Comparison of ENCODE assay signal across 10 cellular contexts in genomic region chr14:32366256-32366655, GRCh38. TPM values are rescaled to one million over a fixed set of nuclear protein-coding genes. Genes with fewer than 3 reads are reported as not detected.
DNase-seq lines count a peak whose midpoint lies in the region; ATAC-seq and TF ChIP-seq lines count a peak whose summit lies in the region.
"Had no signal": no experiment of that assay in that cellular context is flagged by ENCODE, and none has a peak within 500 bp of the region (broad histone marks: within the 10 kb centered on the region; RNA-seq: fewer than 3 reads in every experiment).

No MANE protein-coding gene starts in this region.

- H2BK5ac ChIP-seq in mesendoderm (ENCODE audit: low read length) = no peak overlapping the region

- H3K79me2 ChIP-seq in mesendoderm (ENCODE audit: control insufficient read depth, insufficient read depth, low read length) = no peaks in the 10 kb centered on the region

- H4K8ac ChIP-seq in mesendoderm (ENCODE audit: low read depth, low read length) = no peak overlapping the region

- no peak overlapping the region for H3K56ac ChIP-seq in mesendoderm (ENCODE audit: low read length)

- H3K79me1 ChIP-seq in mesendoderm (ENCODE audit: low read length) = no peaks in the 10 kb centered on the region

- H3K18ac ChIP-seq in mesendoderm (ENCODE audit: low read length) = no peak overlapping the region

- no peak overlapping the region for H4K5ac ChIP-seq in mesendoderm (ENCODE audit: low read length)

- H3K4me1 Mint-ChIP-seq in endothelial cell (ENCODE audit: unreplicated experiment) = peaks cover 38% of the 10 kb centered on the region

- H3K4me3 Mint-ChIP-seq in endothelial cell (ENCODE audit: unreplicated experiment) = no peak overlapping the region
- H3K4me3 Mint-ChIP-seq: natural killer cell treated with Interleukin-12 subunit alpha and Interleukin-12 subunit beta and Interleukin-15 and Interleukin-18, amount 100 ng/mL, for 72 hours had no signal

- peak overlapping the region; percentile 82 for H3K27ac ChIP-seq in epithelial cell of prostate
- H3K27ac ChIP-seq in mesendoderm (ENCODE audit: low read depth, low read length) = no peak overlapping the region

- H2BK120ac ChIP-seq in mesendoderm (ENCODE audit: low read depth, low read length) = no peak overlapping the region

- H3K27me3 ChIP-seq in mesendoderm (ENCODE audit: insufficient read depth, low read length, poor library complexity) = no peaks in the 10 kb centered on the region

- no peak overlapping the region for H3K4me2 ChIP-seq in mesendoderm (ENCODE audit: low read length)

- no peaks in the 10 kb centered on the region for H3K9me3 Mint-ChIP-seq in endothelial cell (ENCODE audit: unreplicated experiment)
- H3K9me3 Mint-ChIP-seq: natural killer cell treated with Interleukin-12 subunit alpha and Interleukin-12 subunit beta and Interleukin-15 and Interleukin-18, amount 100 ng/mL, for 72 hours had no signal

- DNase-seq in AG09319 (ENCODE audit: extremely low read depth, low read depth) (no peak), NCI-H2196 treated with DMSO at 0.1 percent for 48 hours (lab: John Stamatoyannopoulos, UW; ENCODE audit: unreplicated experiment) (peak; percentile 49), epithelial cell of prostate (ENCODE audit: low read depth, low spot score) (no peak), mesendoderm (peak; percentile 53), NCI-H2081 (lab: John Stamatoyannopoulos, UW) (no peak), endothelial cell (ENCODE audit: low spot score) (no peak)
- DNase-seq in activated CD8-positive, alpha-beta memory T cell treated with anti-CD3 and anti-CD28 coated beads for 24 hours = no peak
- DNase-seq: aorta had no signal

- H3K4ac ChIP-seq in mesendoderm (ENCODE audit: low read depth, low read length) = no peak overlapping the region

- ATAC-seq in GM21528 (IDR thresholded peaks at IDR 0.05; ENCODE audit: low FRiP score, unreplicated experiment) = no peak
- ATAC-seq: natural killer cell treated with Interleukin-12 subunit alpha and Interleukin-12 subunit beta and Interleukin-15 and Interleukin-18, amount 100 ng/mL, for 72 hours had no signal

- H3K23ac ChIP-seq in mesendoderm (ENCODE audit: low read length) = no peak overlapping the region

- no peak overlapping the region for H2AK5ac ChIP-seq in mesendoderm (ENCODE audit: low read length)

- no peak overlapping the region for H2BK15ac ChIP-seq in mesendoderm (replicated peaks; ENCODE audit: low read depth)

- TF ChIP-seq CTCF in AG09319 (IDR thresholded peaks at IDR 0.05; ENCODE audit: low read depth, low read length) (peak; percentile 10), endothelial cell (IDR thresholded peaks at IDR 0.05; ENCODE audit: unreplicated experiment) (no peak)

- no peaks in the 10 kb centered on the region for H3K36me3 Mint-ChIP-seq in endothelial cell (ENCODE audit: low read depth, unreplicated experiment)
- H3K36me3 Mint-ChIP-seq: natural killer cell treated with Interleukin-12 subunit alpha and Interleukin-12 subunit beta and Interleukin-15 and Interleukin-18, amount 100 ng/mL, for 72 hours had no signal

- H3K27ac Mint-ChIP-seq in endothelial cell (ENCODE audit: unreplicated experiment) = no peak overlapping the region
- H3K27ac Mint-ChIP-seq: natural killer cell treated with Interleukin-12 subunit alpha and Interleukin-12 subunit beta and Interleukin-15 and Interleukin-18, amount 100 ng/mL, for 72 hours had no signal

- peaks cover 2% of the 10 kb centered on the region for H3K27me3 Mint-ChIP-seq in endothelial cell (ENCODE audit: unreplicated experiment)

- H3K36me3 ChIP-seq in mesendoderm (ENCODE audit: control insufficient read depth, insufficient read depth, low read length) = no peaks in the 10 kb centered on the region

- H3K9ac ChIP-seq in mesendoderm (ENCODE audit: low read length) = no peak overlapping the region

- H3K4me3 ChIP-seq in mesendoderm (ENCODE audit: low read length) = no peak overlapping the region

- H3K4me1 ChIP-seq in mesendoderm (ENCODE audit: control insufficient read depth, low read depth, low read length) = no peaks in the 10 kb centered on the region

RNA-seq across cellular contexts. Expression of gene AKAP6, which starts 37.2 kb away (rescaled TPM):
- polyA plus RNA-seq in mesendoderm (2013, experiment 1 of 2) = 0.24 TPM
- 0.13 TPM for polyA plus RNA-seq in mesendoderm (2013, experiment 2 of 2)
- total RNA-seq in endothelial cell (ENCODE audit: unreplicated experiment) = 4.4 TPM

Comparison
In these comparisons a context has a peak if more than half of its experiments do, and no peak if none do; other contexts are left out.
1. DNase-seq: peak in NCI-H2196 treated with DMSO at 0.1 percent for 48 hours (single experiment) and mesendoderm (single experiment); none in AG09319 (single experiment), epithelial cell of prostate (single experiment), NCI-H2081 (0 of 2), endothelial cell (single experiment) and activated CD8-positive, alpha-beta memory T cell treated with anti-CD3 and anti-CD28 coated beads for 24 hours (single experiment).